Comparison of ENCODE assay signal across 27 cellular contexts in the genomic region with DNA sequence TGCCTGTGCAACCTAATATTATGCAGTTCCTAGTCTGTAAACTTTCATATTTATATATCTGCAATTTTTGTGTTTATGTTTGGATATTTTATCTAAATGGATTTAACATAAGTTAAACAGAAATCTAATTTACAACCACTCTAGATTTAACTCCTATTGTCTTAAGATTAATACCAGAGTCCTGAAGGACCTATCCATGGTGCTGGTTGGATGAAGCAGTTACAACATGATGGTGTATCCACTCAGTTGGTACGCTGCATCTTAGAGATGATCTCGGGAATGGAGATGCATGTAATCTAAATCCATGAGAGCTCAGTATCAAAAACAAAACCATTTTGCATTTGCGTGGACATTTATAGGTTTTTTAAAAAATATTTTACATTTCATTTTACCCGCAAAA.
DNase-seq lines count a peak whose midpoint lies in the region; ATAC-seq and TF ChIP-seq lines count a peak whose summit lies in the region.
"Had no signal": no experiment of that assay in that cellular context is flagged by ENCODE, and none has a peak within 500 bp of the region (broad histone marks: within the 10 kb centered on the region; RNA-seq: fewer than 3 reads in every experiment).

No MANE protein-coding gene starts in this region.

- H3K9me2 ChIP-seq in PC-3 (replicated peaks; ENCODE audit: low read length): no peaks in the 10 kb centered on the region

- no peak overlapping the region for H3K4me2 ChIP-seq in PC-3 (ENCODE audit: low read length)

- no peaks in the 10 kb centered on the region for H3K9me3 ChIP-seq in PC-3 (ENCODE audit: low read length)
- H3K9me3 ChIP-seq: heart left ventricle, thoracic aorta, uterus had no signal

- H3K27ac ChIP-seq in PC-3 (ENCODE audit: low read length): no peak overlapping the region
- H3K27ac ChIP-seq: epithelial cell of prostate, heart left ventricle, SK-N-MC, thoracic aorta, uterus had no signal

- no peaks in the 10 kb centered on the region for H3K36me3 ChIP-seq in PC-3 (ENCODE audit: low read depth, low read length)
- H3K36me3 ChIP-seq: heart left ventricle, thoracic aorta, uterus had no signal

- POLR2A ChIA-PET in PC-3 (lab: Charles Lee; ENCODE audit: unreplicated experiment): no interaction called here

- intact Hi-C loops in PC-3 (cut with micrococcal nuclease): no loop called here
- intact Hi-C loops in posterior cingulate gyrus (cut with DNase I): no loop called here

- CTCF ChIA-PET in PC-3 (lab: Charles Lee): no interaction called here

- no peak for TF ChIP-seq CTCF in PC-3 (conservative IDR thresholded peaks at IDR 0.05; ENCODE audit: low read depth, low read length)
- no peak for TF ChIP-seq CTCF in astrocyte of the spinal cord (IDR thresholded peaks at IDR 0.05; ENCODE audit: low read depth, low read length)

- in situ Hi-C loops in astrocyte of the spinal cord (cut with HindIII; ENCODE audit: low sequenced_read_pairs): no loop called here

- H3K79me2 ChIP-seq in PC-3 (ENCODE audit: low read length): no peaks in the 10 kb centered on the region

- DNase-seq in ELR (ENCODE audit: low read depth) (peak; percentile 12), PC-3 (peak; percentile 9), astrocyte of the spinal cord (ENCODE audit: low read depth, low spot score) (peak; percentile 26), left kidney (ENCODE audit: low read depth, low spot score) (peak; percentile 51), posterior cingulate gyrus (no peak), cortex of kidney (lab: John Stamatoyannopoulos, UW) (no peak), NOMO-1 treated with DMSO at 0.1 percent for 48 hours (lab: John Stamatoyannopoulos, UW; ENCODE audit: unreplicated experiment) (no peak), GF-D8 (lab: John Stamatoyannopoulos, UW) (no peak)
- DNase-seq: activated CD4-positive, alpha-beta T cell treated with anti-CD3 and anti-CD28 coated beads for 48 hours; activated naive CD4-positive, alpha-beta T cell treated with Interleukin-2 at 50 U/mL for 16 hours; activated T-cell treated with anti-CD3 and anti-CD28 coated beads, Interleukin-2, amount 50 U/mL, for 24 hours; amniotic stem cell; Calu3; heart left ventricle; HFFc6; left colon; naive thymus-derived CD4-positive, alpha-beta T cell; NCI-H1417 treated with DMSO at 0.1 percent for 48 hours; NCI-H524 treated with DMSO at 0.1 percent for 48 hours; occipital lobe; stimulated activated CD4-positive, alpha-beta T cell treated with anti-CD3 and anti-CD28 coated beads, Interleukin-4, amount 100 ng/mL, for 24 hours; stimulated activated naive CD4-positive, alpha-beta T cell; T-helper 2 cell; uterus had no signal

- no peaks in the 10 kb centered on the region for H3K27me3 ChIP-seq in PC-3 (ENCODE audit: low read length)
- H3K27me3 ChIP-seq: heart left ventricle, uterus had no signal

- H3K9ac ChIP-seq in PC-3 (ENCODE audit: low read length): no peak overlapping the region

- no peak for ATAC-seq in PC-3
- ATAC-seq: heart left ventricle; left colon; naive thymus-derived CD4-positive, alpha-beta T cell had no signal

- BruUV-seq in PC-3 (replicated peaks; lab: Mats Ljungman, UMichigan): no TSS peak

- H3K4me1 ChIP-seq in PC-3 (ENCODE audit: insufficient read depth, low read length): no peaks in the 10 kb centered on the region
- H3K4me1 ChIP-seq: uterus had no signal

- H2AFZ ChIP-seq in PC-3 (ENCODE audit: low read length): no peak overlapping the region

- H3K4me3 ChIP-seq in PC-3 (ENCODE audit: low read length) (no peak overlapping the region), astrocyte of the spinal cord (ENCODE audit: low read depth, low read length) (no peak overlapping the region)
- H3K4me3 ChIP-seq: heart left ventricle, SK-N-MC, thoracic aorta, uterus had no signal

- H3F3A ChIP-seq in PC-3 (ENCODE audit: low read length, unreplicated experiment): no peaks in the 10 kb centered on the region

- no peaks in the 10 kb centered on the region for H4K20me1 ChIP-seq in PC-3 (ENCODE audit: low read length)

Comparison
In these comparisons a context has a peak if more than half of its experiments do, and no peak if none do; other contexts are left out.
1. DNase-seq: peak in ELR (single experiment), PC-3 (single experiment), astrocyte of the spinal cord (single experiment) and left kidney (single experiment); none in posterior cingulate gyrus (0 of 10), cortex of kidney (single experiment), NOMO-1 treated with DMSO at 0.1 percent for 48 hours (single experiment) and GF-D8 (single experiment).